ENCODE assay signal across 36 cellular contexts in genomic region chr22:29292379-29292778, GRCh38. TPM values are rescaled to one million over a fixed set of nuclear protein-coding genes. Genes with fewer than 3 reads are reported as not detected.
"Had no signal": no experiment of that assay in that cellular context is flagged by ENCODE, and none has a peak within 500 bp of the region (broad histone marks: within the 10 kb centered on the region; RNA-seq: fewer than 3 reads in every experiment).

No MANE protein-coding gene starts in this region.

- H3K27ac ChIP-seq: brain microvascular endothelial cell, KMS-11, Peyer's patch, RWPE1, VCaP had no signal

- DNase-seq: activated B cell treated with CpG ODN at 0.5 μM for 24 hours; activated CD4-positive, alpha-beta memory T cell treated with anti-CD3 and anti-CD28 coated beads for 36 hours; activated CD4-positive, alpha-beta T cell treated with anti-CD3 and anti-CD28 coated beads for 4 hours; activated CD4-positive, alpha-beta T cell treated with anti-CD3 and anti-CD28 coated beads, Interleukin-2, amount 50 U/mL, for 1 hour; activated CD4-positive, CD25-positive, alpha-beta regulatory T cell treated with anti-CD3 and anti-CD28 coated beads, Interleukin-2, amount 50 U/mL, for 72 hours; activated gamma-delta T cell treated with Interleukin-2 at 50 U/mL for 16 hours; activated naive CD4-positive, alpha-beta T cell treated with anti-CD3 and anti-CD28 coated beads for 36 hours; activated T-cell treated with anti-CD3 and anti-CD28 coated beads, Interleukin-2, amount 50 U/mL, for 1 hour; amniotic stem cell; brain microvascular endothelial cell; central memory CD4-positive, alpha-beta T cell; MM.1S; MV-4-11; NCI-H1092; NCI-H1436 treated with DMSO at 0.1 percent for 48 hours; NCI-H1694 treated with DMSO at 0.1 percent for 48 hours; NCI-H2029; NCI-H345; NCI-H526; NCI-H748 treated with DMSO at 0.1 percent for 48 hours; NK-92 treated with Interleukin-12 subunit alpha and Interleukin-12 subunit beta, amount 100 ng/mL, for 24 hours; PC-3; Peyer's patch; SIG-M5; T-cell; T-helper 2 cell; T-helper 9 cell had no signal

- H3K4me3 ChIP-seq: Peyer's patch had no signal

- H3K27ac Mint-ChIP-seq: activated B cell treated with CpG ODN at 0.5 μM for 24 hours; activated CD4-positive, alpha-beta memory T cell treated with anti-CD3 and anti-CD28 coated beads for 36 hours; activated naive CD4-positive, alpha-beta T cell treated with anti-CD3 and anti-CD28 coated beads for 36 hours; activated naive CD4-positive, alpha-beta T cell treated with anti-CD3 and anti-CD28 coated beads, Interleukin-2, amount 50 U/mL, for 72 hours; activated T-helper 1 cell treated with anti-CD3 and anti-CD28 coated beads, Interleukin-12 subunit alpha, Interleukin-12 subunit beta, Interleukin-2, Interleukin-4 antibody, amounts not matched to agents 30 ng/mL and 10 ng/mL and 1 ng/mL, durations not matched to agents 14 hours and 24 hours and 36 hours; T-cell had no signal

- H3K27me3 ChIP-seq: brain microvascular endothelial cell, Peyer's patch had no signal

- H3K9me3 ChIP-seq: Peyer's patch had no signal

- H3K9me3 Mint-ChIP-seq: activated B cell treated with CpG ODN at 0.5 μM for 24 hours; activated CD4-positive, alpha-beta memory T cell treated with anti-CD3 and anti-CD28 coated beads for 36 hours; activated naive CD4-positive, alpha-beta T cell treated with anti-CD3 and anti-CD28 coated beads for 36 hours; activated naive CD4-positive, alpha-beta T cell treated with anti-CD3 and anti-CD28 coated beads, Interleukin-2, amount 50 U/mL, for 72 hours; activated T-helper 1 cell treated with anti-CD3 and anti-CD28 coated beads, Interleukin-12 subunit alpha, Interleukin-12 subunit beta, Interleukin-2, Interleukin-4 antibody, amounts not matched to agents 30 ng/mL and 10 ng/mL and 1 ng/mL, durations not matched to agents 14 hours and 24 hours and 36 hours; T-cell had no signal

- H3K27me3 Mint-ChIP-seq: activated B cell treated with CpG ODN at 0.5 μM for 24 hours; activated CD4-positive, alpha-beta memory T cell treated with anti-CD3 and anti-CD28 coated beads for 36 hours; T-cell had no signal

- H3K4me3 Mint-ChIP-seq: activated B cell treated with CpG ODN at 0.5 μM for 24 hours; activated CD4-positive, alpha-beta memory T cell treated with anti-CD3 and anti-CD28 coated beads for 36 hours; activated naive CD4-positive, alpha-beta T cell treated with anti-CD3 and anti-CD28 coated beads for 36 hours; activated T-helper 1 cell treated with anti-CD3 and anti-CD28 coated beads, Interleukin-12 subunit alpha, Interleukin-12 subunit beta, Interleukin-2, Interleukin-4 antibody, amounts not matched to agents 30 ng/mL and 10 ng/mL and 1 ng/mL, durations not matched to agents 14 hours and 24 hours and 36 hours; T-cell had no signal

- ATAC-seq: activated naive CD4-positive, alpha-beta T cell treated with anti-CD3 and anti-CD28 coated beads, Interleukin-2, amount 50 U/mL, for 72 hours; PC-3; Right ventricle myocardium inferior; SK-N-SH treated with all-trans-retinoic acid at 6 μM for 48 hours; T-cell had no signal

- H3K4me1 Mint-ChIP-seq: activated B cell treated with CpG ODN at 0.5 μM for 24 hours had no signal

- H3K4me1 ChIP-seq: Peyer's patch had no signal

RNA-seq across cellular contexts. Expression of gene GAS2L1, which starts 14.1 kb away (rescaled TPM):
- total RNA-seq: activated B cell treated with CpG ODN at 0.5 μM for 24 hours had no signal

RNA-seq across cellular contexts. Expression of gene RASL10A, which starts 23.1 kb away (rescaled TPM):
- total RNA-seq: activated naive CD4-positive, alpha-beta T cell treated with anti-CD3 and anti-CD28 coated beads for 36 hours; NCI-H460; PC-3; SK-MEL-5 had no signal
